29 cellular contexts compared by ENCODE assay signal in genomic region chr1:232464325-232464724, GRCh38.
"Had no signal": no experiment of that assay in that cellular context is flagged by ENCODE, and none has a peak within 500 bp of the region (broad histone marks: within the 10 kb centered on the region; RNA-seq: fewer than 3 reads in every experiment).

No MANE protein-coding gene starts in this region.

- H3K4me1 ChIP-seq: neural progenitor cell, parathyroid adenoma, right lobe of liver, upper lobe of left lung, vagina had no signal

- H3K9me3 Mint-ChIP-seq: naive thymus-derived CD8-positive, alpha-beta T cell; natural killer cell treated with Interleukin-12 subunit alpha and Interleukin-12 subunit beta and Interleukin-15 and Interleukin-18, amount 100 ng/mL, for 72 hours; neural progenitor cell; stimulated activated effector memory CD8-positive, alpha-beta T cell treated with anti-CD3 and anti-CD28 coated beads, Interleukin-12 subunit alpha, Interleukin-12 subunit beta, amount 100 ng/mL, for 72 hours; stimulated activated naive B cell treated with anti-CD40 and anti-IgM and Interleukin-4, amounts not matched to agents 10 μg/mL and 1 μg/mL and 100 μg/mL, for 72 hours; stimulated activated naive CD8-positive, alpha-beta T cell treated with anti-CD3 and anti-CD28 coated beads, Interleukin-15, Interleukin-2, amounts not matched to agents 100 ng/mL and 50 ng/mL, for 24 hours had no signal

- H3K4me3 Mint-ChIP-seq: naive thymus-derived CD8-positive, alpha-beta T cell; natural killer cell treated with Interleukin-12 subunit alpha and Interleukin-12 subunit beta and Interleukin-15 and Interleukin-18, amount 100 ng/mL, for 72 hours; neural progenitor cell; stimulated activated effector memory CD8-positive, alpha-beta T cell treated with anti-CD3 and anti-CD28 coated beads, Interleukin-12 subunit alpha, Interleukin-12 subunit beta, amount 100 ng/mL, for 72 hours; stimulated activated naive B cell treated with anti-CD40 and anti-IgM and Interleukin-4, amounts not matched to agents 10 μg/mL and 1 μg/mL and 100 μg/mL, for 72 hours; stimulated activated naive CD8-positive, alpha-beta T cell treated with anti-CD3 and anti-CD28 coated beads, Interleukin-15, Interleukin-2, amounts not matched to agents 100 ng/mL and 50 ng/mL, for 24 hours had no signal

- ATAC-seq: naive thymus-derived CD8-positive, alpha-beta T cell; natural killer cell treated with Interleukin-12 subunit alpha and Interleukin-12 subunit beta and Interleukin-15 and Interleukin-18, amount 100 ng/mL, for 72 hours; right cardiac atrium; right lobe of liver; stimulated activated effector memory CD8-positive, alpha-beta T cell treated with anti-CD3 and anti-CD28 coated beads, Interleukin-12 subunit alpha, Interleukin-12 subunit beta, amount 100 ng/mL, for 72 hours; stimulated activated naive B cell treated with anti-CD40 and anti-IgM and Interleukin-4, amounts not matched to agents 10 μg/mL and 1 μg/mL and 100 μg/mL, for 72 hours had no signal

- H3K9me3 ChIP-seq: ovary, psoas muscle, right lobe of liver, sigmoid colon, spleen, stomach, thoracic aorta, thyroid gland, tibial nerve, upper lobe of left lung, vagina had no signal

- H3K4me3 ChIP-seq: neural progenitor cell, ovary, psoas muscle, right lobe of liver, sigmoid colon, spleen, stomach, thoracic aorta, thyroid gland, tibial nerve, upper lobe of left lung, vagina had no signal

- DNase-seq: naive thymus-derived CD8-positive, alpha-beta T cell; occipital lobe; ovary; posterior cingulate gyrus; psoas muscle; right cardiac atrium; right lobe of liver; sigmoid colon; small intestine; spleen; stimulated activated CD4-positive, alpha-beta T cell treated with anti-CD3 and anti-CD28 coated beads, Interleukin-12 subunit alpha, Interleukin-12 subunit beta, amount 100 ng/mL, for 4 hours; stimulated activated CD4-positive, alpha-beta T cell treated with anti-CD3 and anti-CD28 coated beads, Interleukin-1b, Interleukin-23, amount 100 ng/mL, for 48 hours; stimulated activated CD4-positive, alpha-beta T cell treated with anti-CD3 and anti-CD28 coated beads, Interleukin-2, amount 100 ng/mL, for 48 hours; stimulated activated CD4-positive, alpha-beta T cell treated with anti-CD3 and anti-CD28 coated beads, Interleukin-4, amount 100 ng/mL, for 24 hours; stimulated activated naive B cell treated with anti-CD40 and anti-IgM and Interleukin-4, amounts not matched to agents 10 μg/mL and 1 μg/mL and 100 μg/mL, for 72 hours; stimulated activated naive CD4-positive, alpha-beta T cell treated with Interleukin-2 at 50 U/mL for 16 hours; stomach; thyroid gland; trophoblast cell; upper lobe of left lung had no signal

- H3K27ac ChIP-seq: neural progenitor cell, ovary, parathyroid adenoma, psoas muscle, right lobe of liver, sigmoid colon, spleen, stomach, thoracic aorta, thyroid gland, tibial nerve, upper lobe of left lung, vagina had no signal

- H3K27me3 Mint-ChIP-seq: naive thymus-derived CD8-positive, alpha-beta T cell; progenitor cell of endocrine pancreas; stimulated activated naive B cell treated with anti-CD40 and anti-IgM and Interleukin-4, amounts not matched to agents 10 μg/mL and 1 μg/mL and 100 μg/mL, for 72 hours; stimulated activated naive CD8-positive, alpha-beta T cell treated with anti-CD3 and anti-CD28 coated beads, Interleukin-15, Interleukin-2, amounts not matched to agents 100 ng/mL and 50 ng/mL, for 24 hours had no signal

- H3K36me3 ChIP-seq: neural progenitor cell, ovary, thoracic aorta had no signal

- H3K27ac Mint-ChIP-seq: naive thymus-derived CD8-positive, alpha-beta T cell; natural killer cell treated with Interleukin-12 subunit alpha and Interleukin-12 subunit beta and Interleukin-15 and Interleukin-18, amount 100 ng/mL, for 72 hours; neural progenitor cell; progenitor cell of endocrine pancreas; stimulated activated effector memory CD8-positive, alpha-beta T cell treated with anti-CD3 and anti-CD28 coated beads, Interleukin-12 subunit alpha, Interleukin-12 subunit beta, amount 100 ng/mL, for 72 hours; stimulated activated naive B cell treated with anti-CD40 and anti-IgM and Interleukin-4, amounts not matched to agents 10 μg/mL and 1 μg/mL and 100 μg/mL, for 72 hours; stimulated activated naive CD8-positive, alpha-beta T cell treated with anti-CD3 and anti-CD28 coated beads, Interleukin-15, Interleukin-2, amounts not matched to agents 100 ng/mL and 50 ng/mL, for 24 hours had no signal

- H3K4me1 Mint-ChIP-seq: stimulated activated naive B cell treated with anti-CD40 and anti-IgM and Interleukin-4, amounts not matched to agents 10 μg/mL and 1 μg/mL and 100 μg/mL, for 72 hours had no signal

- H3K36me3 Mint-ChIP-seq: naive thymus-derived CD8-positive, alpha-beta T cell; natural killer cell treated with Interleukin-12 subunit alpha and Interleukin-12 subunit beta and Interleukin-15 and Interleukin-18, amount 100 ng/mL, for 72 hours; stimulated activated naive B cell treated with anti-CD40 and anti-IgM and Interleukin-4, amounts not matched to agents 10 μg/mL and 1 μg/mL and 100 μg/mL, for 72 hours had no signal
